ENCODE assay signal across 1 cellular context in genomic region chr1:150576794-150577556, GRCh38.
TF ChIP-seq lines count a peak whose summit lies in the region.

No MANE protein-coding gene starts in this region.

TF ChIP-seq in endothelial cell of umbilical vein, 7 proteins besides CTCF, POLR2A, EP300 and RAD21:
- TF ChIP-seq GATA2 (IDR thresholded peaks at IDR 0.05; ENCODE audit: insufficient read depth, insufficient read length, low read depth, low read length) (no peak), POLR2AphosphoS5 (IDR thresholded peaks at IDR 0.05; ENCODE audit: insufficient read depth, low read depth, low read length) (no peak), EZH2 (IDR thresholded peaks at IDR 0.05; ENCODE audit: borderline replicate concordance, low read depth, low read length, severe bottlenecking) (no peak), MYC (IDR thresholded peaks at IDR 0.05; ENCODE audit: low read depth, low read length) (no peak), FOS (IDR thresholded peaks at IDR 0.05; ENCODE audit: borderline replicate concordance, insufficient read depth, low read length) (no peak), MAX (IDR thresholded peaks at IDR 0.05; ENCODE audit: insufficient read depth, insufficient read length) (no peak), JUN (IDR thresholded peaks at IDR 0.05; ENCODE audit: borderline replicate concordance, insufficient read depth, insufficient read length, low read depth) (no peak)
TF ChIP-seq in endothelial cell of umbilical vein: peak in this region for 0.
